17 cellular contexts compared by ENCODE assay signal in genomic region chr5:20606006-20606405, GRCh38.
DNase-seq lines count a peak whose midpoint lies in the region; ATAC-seq and TF ChIP-seq lines count a peak whose summit lies in the region.
"Had no signal": no experiment of that assay in that cellular context is flagged by ENCODE, and none has a peak within 500 bp of the region (broad histone marks: within the 10 kb centered on the region; RNA-seq: fewer than 3 reads in every experiment).

No MANE protein-coding gene starts in this region.

- H3K4me3 ChIP-seq in heart left ventricle: no peak overlapping the region

- no peak for DNase-seq in Right ventricle myocardium superior
- DNase-seq in cardiac septum (ENCODE audit: low spot score): no peak
- DNase-seq in amniotic epithelial cell (ENCODE audit: low read depth): peak; percentile 35
- no peak for DNase-seq in heart left ventricle
- DNase-seq in sciatic nerve (ENCODE audit: low spot score): no peak
- no peak for DNase-seq in T-helper 9 cell
- DNase-seq: GOT3; Karpas-422; NCI-H1417; NCI-H187; NCI-H446 treated with DMSO at 0.1 percent for 48 hours; NCI-H526 treated with DMSO at 0.1 percent for 48 hours; NK-92 treated with Interleukin-12 subunit alpha and Interleukin-12 subunit beta, amount 100 ng/mL, for 24 hours had no signal

- intact Hi-C loops in Right ventricle myocardium superior (cut with DNase I): no loop called here
- intact Hi-C loops in cardiac septum (cut with DNase I): no loop called here
- intact Hi-C loops in heart left ventricle (cut with DNase I): no loop called here
- intact Hi-C loops in sciatic nerve (cut with DNase I): no loop called here

- no peaks in the 10 kb centered on the region for H3K4me1 ChIP-seq in heart left ventricle

- H3K36me3 ChIP-seq in heart left ventricle: no peaks in the 10 kb centered on the region

- WGBS in heart left ventricle, 4 donors: 69 to 73% (median 71%) methylated on average over 3 of the region's 3 CpGs

- TF ChIP-seq CTCF in heart left ventricle (IDR thresholded peaks at IDR 0.05): no peak

- no peak for TF ChIP-seq POLR2A in heart left ventricle (IDR thresholded peaks at IDR 0.05)

- peak; percentile 88 for ATAC-seq in Right ventricle myocardium superior (ENCODE audit: poor library complexity)
- peak in 3 of 4 donors; percentile 26 to 80 (median 77) for ATAC-seq in heart left ventricle
- ATAC-seq in sciatic nerve: peak; percentile 20
- ATAC-seq in GM19467 (IDR thresholded peaks at IDR 0.05; ENCODE audit: unreplicated experiment): no peak
- ATAC-seq in HG03354 (IDR thresholded peaks at IDR 0.05; ENCODE audit: poor library complexity, severe bottlenecking, unreplicated experiment): no peak

- peak overlapping the region in 2 of 12 donors; percentile 39 to 40 for H3K27ac ChIP-seq in heart left ventricle
- H3K27ac ChIP-seq: C4-2B, RWPE1 had no signal

- no peaks in the 10 kb centered on the region for H3K27me3 ChIP-seq in heart left ventricle

- peaks cover 0 to 26% (median 3%) of the 10 kb centered on the region in 12 donors for H3K9me3 ChIP-seq in heart left ventricle

Comparison
In these comparisons a context has a peak if more than half of its experiments do, and no peak if none do; other contexts are left out.
1. ATAC-seq: peak in Right ventricle myocardium superior (single experiment), heart left ventricle (3 of 4) and sciatic nerve (single experiment); none in GM19467 (single experiment) and HG03354 (single experiment).